8 cellular contexts compared by ENCODE assay signal in the genomic region with DNA sequence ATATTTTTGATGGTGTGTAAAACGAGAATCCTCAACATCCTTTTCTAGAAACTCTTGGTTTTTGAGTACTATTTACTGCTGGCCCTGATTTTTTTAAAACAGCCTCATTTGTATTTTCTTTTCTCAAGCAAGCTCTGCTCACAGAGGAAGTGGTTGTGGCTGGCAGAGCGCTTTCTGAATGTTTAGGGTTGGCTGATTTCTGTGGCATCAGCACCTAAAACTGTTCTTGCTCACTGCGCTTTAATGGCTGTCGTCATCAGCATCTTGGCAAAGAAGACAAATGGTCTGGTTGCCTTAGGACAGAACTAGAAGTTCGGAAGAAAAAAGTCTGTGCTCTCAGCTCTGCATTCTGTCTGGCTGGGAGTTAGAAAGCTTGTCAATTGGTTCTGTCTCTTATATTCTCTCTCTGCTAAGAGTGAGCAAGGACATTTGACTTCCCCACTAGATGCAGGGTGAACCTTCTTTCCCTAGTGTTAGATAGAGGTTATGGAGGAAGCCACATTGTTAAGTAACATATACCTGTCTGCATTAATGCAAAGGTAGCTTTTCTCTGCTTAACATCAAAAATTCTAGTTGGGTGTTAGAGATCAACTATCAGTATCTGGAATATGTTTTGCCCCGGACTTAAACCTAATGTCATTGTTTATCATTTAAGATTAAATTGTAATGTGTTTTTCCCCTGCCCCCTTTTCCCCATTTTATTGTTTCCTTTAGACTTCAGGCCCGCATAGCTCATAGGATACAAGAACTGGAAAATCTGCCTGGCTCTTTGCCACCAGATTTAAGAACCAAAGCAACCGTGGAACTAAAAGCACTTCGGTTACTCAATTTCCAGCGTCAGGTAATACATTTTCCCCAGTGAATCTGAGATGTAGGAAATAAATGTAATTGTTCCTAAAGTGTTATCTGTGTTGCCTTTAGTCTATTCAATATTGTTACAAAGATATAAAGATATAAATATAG. TPM values are rescaled to one million over a fixed set of nuclear protein-coding genes. Genes with fewer than 3 reads are reported as not detected.
DNase-seq lines count a peak whose midpoint lies in the region; ATAC-seq lines count a peak whose summit lies in the region.

No MANE protein-coding gene starts in this region.

- peaks cover 20% of the 10 kb centered on the region for H3K4me1 ChIP-seq in endocrine pancreas (ENCODE audit: control insufficient read depth, insufficient read depth, low read length)

- H3K9me3 ChIP-seq in endocrine pancreas (ENCODE audit: control insufficient read depth, low read length) = no peaks in the 10 kb centered on the region

- no peaks in the 10 kb centered on the region for H3K27me3 ChIP-seq in endocrine pancreas (ENCODE audit: control insufficient read depth, insufficient read depth, low read length)

- peaks cover 4% of the 10 kb centered on the region for H3K36me3 ChIP-seq in endocrine pancreas (ENCODE audit: control insufficient read depth, insufficient read depth, low read length)

- peak overlapping the region; percentile 8 for H3K4me3 ChIP-seq in endocrine pancreas (ENCODE audit: control insufficient read depth, insufficient read depth, low read length)

- ATAC-seq in GM18870 (IDR thresholded peaks at IDR 0.05; ENCODE audit: unreplicated experiment) = peak; percentile 93
- ATAC-seq in HG03060 (IDR thresholded peaks at IDR 0.05; ENCODE audit: low read depth, unreplicated experiment) = peak; percentile 94
- peak; percentile 63 for ATAC-seq in sciatic nerve

- H3K9ac ChIP-seq in endocrine pancreas (ENCODE audit: control insufficient read depth, insufficient read depth, low read length) = no peak overlapping the region

- DNase-seq in activated CD4-positive, alpha-beta T cell treated with anti-CD3 and anti-CD28 coated beads, Interleukin-2, amount 50 U/mL, for 1 hour = peak; percentile 55
- DNase-seq in sciatic nerve (ENCODE audit: low spot score) (no peak), NCI-H1436 treated with DMSO at 0.1 percent for 48 hours (lab: John Stamatoyannopoulos, UW) (no peak), NCI-H2107 treated with DMSO at 0.1 percent for 48 hours (lab: John Stamatoyannopoulos, UW; ENCODE audit: unreplicated experiment) (no peak), SW480 (ENCODE audit: low spot score) (no peak)

- intact Hi-C loops in sciatic nerve (cut with DNase I) = no loop called here

RNA-seq across cellular contexts. Expression of gene SMARCA2, which starts 39.0 kb away (rescaled TPM):
- total RNA-seq in sciatic nerve = 198 TPM
